In the genomic region with DNA sequence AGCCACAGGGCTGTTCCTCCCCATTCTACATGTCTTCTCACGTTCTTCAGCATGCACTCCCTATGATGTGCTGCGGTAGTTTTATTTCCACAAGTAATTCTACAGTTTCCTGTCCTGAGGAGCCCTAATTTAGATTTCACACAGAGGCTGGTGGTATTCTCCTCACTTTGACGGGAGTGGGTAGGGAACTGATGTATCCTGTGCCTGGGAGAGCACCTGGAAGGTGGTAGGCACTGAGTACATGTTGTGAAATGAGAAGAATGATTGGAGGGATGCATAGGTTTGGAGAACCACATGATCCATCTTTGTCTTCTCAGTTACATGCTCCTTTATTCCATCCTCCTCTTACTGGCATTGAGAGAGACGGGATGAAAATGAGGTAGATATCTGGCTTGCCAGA, we compare ENCODE assay signal across 34 cellular contexts.
"Had no signal": no experiment of that assay in that cellular context is flagged by ENCODE, and none has a peak within 500 bp of the region (broad histone marks: within the 10 kb centered on the region; RNA-seq: fewer than 3 reads in every experiment).

No MANE protein-coding gene starts in this region.

- H3K27ac ChIP-seq: KMS-11 had no signal

- H3K9me3 ChIP-seq: MG63 had no signal

- H3K36me3 ChIP-seq: MG63 had no signal

- H3K4me2 ChIP-seq: KMS-11 had no signal

- H3K9ac ChIP-seq: KMS-11 had no signal

- H3K4me3 ChIP-seq: MG63 had no signal

- DNase-seq: Karpas-422, Kasumi-1, KG1, MG63, MM.1S, MV-4-11, NCI-H1048, NCI-H1092, NCI-H1092 treated with DMSO at 0.1 percent for 48 hours, NCI-H1105, NCI-H1105 treated with DMSO at 0.1 percent for 48 hours, NCI-H1417, NCI-H1417 treated with DMSO at 0.1 percent for 48 hours, NCI-H1436, NCI-H1436 treated with DMSO at 0.1 percent for 48 hours, NCI-H146, NCI-H1694, NCI-H1694 treated with DMSO at 0.1 percent for 48 hours, NCI-H187, NCI-H187 treated with DMSO at 0.1 percent for 48 hours, NCI-H1930, NCI-H2029, NCI-H2029 treated with DMSO at 0.1 percent for 48 hours, NCI-H2081, NCI-H2081 treated with DMSO at 0.1 percent for 48 hours, NCI-H2107, NCI-H2171, NCI-H2171 treated with DMSO at 0.1 percent for 48 hours, NCI-H2227 treated with DMSO at 0.1 percent for 48 hours, NCI-H226, NCI-H345, NCI-H446, NCI-H446 treated with DMSO at 0.1 percent for 48 hours had no signal
